ENCODE assay signal across 8 cellular contexts in genomic region chr4:143337600-143338287, GRCh38. TPM values are rescaled to one million over a fixed set of nuclear protein-coding genes. Genes with fewer than 3 reads are reported as not detected.
DNase-seq lines count a peak whose midpoint lies in the region; ATAC-seq and TF ChIP-seq lines count a peak whose summit lies in the region.

No MANE protein-coding gene starts in this region.

- H3K4me1 ChIP-seq in ACC112 (ENCODE audit: control insufficient read depth, insufficient read depth, low read length, unreplicated experiment), result peaks cover 4% of the 10 kb centered on the region
- peaks cover 38% of the 10 kb centered on the region for H3K4me1 ChIP-seq in mucosa of descending colon (ENCODE audit: low read depth)
- peaks cover 6% of the 10 kb centered on the region for H3K4me1 ChIP-seq in upper lobe of right lung

- H3K4me3 ChIP-seq in ACC112 (ENCODE audit: low read depth, low read length) (peak overlapping the region; percentile 92), GM12865 (ENCODE audit: low read depth, low read length) (peak overlapping the region; percentile 75), mucosa of descending colon (peak overlapping the region; percentile 80), upper lobe of right lung (peak overlapping the region; percentile 92)

- H3K9me3 ChIP-seq in mucosa of descending colon, result no peaks in the 10 kb centered on the region
- H3K9me3 ChIP-seq in upper lobe of right lung, result no peaks in the 10 kb centered on the region

- H3K27me3 ChIP-seq in ACC112 (ENCODE audit: insufficient read depth, low read length) (no peaks in the 10 kb centered on the region), upper lobe of right lung (no peaks in the 10 kb centered on the region)

- no peaks in the 10 kb centered on the region for H3K36me3 ChIP-seq in ACC112 (ENCODE audit: insufficient read depth, low read length)
- no peaks in the 10 kb centered on the region for H3K36me3 ChIP-seq in mucosa of descending colon (ENCODE audit: low read depth)
- no peaks in the 10 kb centered on the region for H3K36me3 ChIP-seq in upper lobe of right lung

- intact Hi-C loops in mucosa of descending colon (cut with DNase I, micrococcal nuclease) (no loop called here), upper lobe of right lung (cut with DNase I) (no loop called here)

- peak; percentile 34 for ATAC-seq in mucosa of descending colon
- ATAC-seq in upper lobe of right lung, result no peak
- no peak for ATAC-seq in GM18907 (IDR thresholded peaks at IDR 0.05; ENCODE audit: unreplicated experiment)

- DNase-seq in GM12865 (ENCODE audit: low read depth) (peak; percentile 9), SW480 (ENCODE audit: low spot score) (peak; percentile 28), epithelial cell of prostate (ENCODE audit: low read depth, low spot score) (no peak), mucosa of descending colon (peak; percentile 79 to 84 (median 83)), upper lobe of right lung (peak; percentile 74), DMS79 (lab: John Stamatoyannopoulos, UW) (no peak)

- H3K79me2 ChIP-seq in ACC112 (ENCODE audit: control insufficient read depth, insufficient read depth, low read length, unreplicated experiment), result peaks cover 27% of the 10 kb centered on the region

- peak overlapping the region; percentile 14; the same call in 1 of the 2 replicates for H3K27ac ChIP-seq in ACC112 (ENCODE audit: low read depth, low read length)
- H3K27ac ChIP-seq in epithelial cell of prostate, result peak overlapping the region; percentile 90
- H3K27ac ChIP-seq in upper lobe of right lung, result peak overlapping the region; percentile 92

- peak overlapping the region; percentile 80 for H2AFZ ChIP-seq in ACC112 (ENCODE audit: low read length, unreplicated experiment)

- no peak for TF ChIP-seq CTCF in GM12865 (IDR thresholded peaks at IDR 0.05; ENCODE audit: insufficient read depth, low read depth, low read length, missing control alignments)
- TF ChIP-seq CTCF in mucosa of descending colon (IDR thresholded peaks at IDR 0.05), result no peak
- no peak for TF ChIP-seq CTCF in upper lobe of right lung (IDR thresholded peaks at IDR 0.05)

RNA-seq across cellular contexts. Expression of gene GAB1, which starts 1.1 kb away (rescaled TPM):
- total RNA-seq in mucosa of descending colon (100 to 1,000 TPM in 1 of 3 donors, 10 to 100 TPM in 2; 62.3 to 104 (median 84.0) TPM), upper lobe of right lung (64.8 TPM)

Comparison
In these comparisons a context has a peak if more than half of its experiments do, and no peak if none do; other contexts are left out.
1. H3K27ac ChIP-seq: peak in every context shown above with its lines; median percentile 92 in upper lobe of right lung; 90 in epithelial cell of prostate; 14 in ACC112.
2. DNase-seq: peak in GM12865 (single experiment), SW480 (single experiment), mucosa of descending colon (3 of 3) and upper lobe of right lung (single experiment); none in epithelial cell of prostate (single experiment) and DMS79 (single experiment).
3. Peak in every context shown above with its lines, with median percentiles within 50 percentile points of each other: H3K4me3 ChIP-seq.